ENCODE assay signal across 14 cellular contexts in the genomic region with DNA sequence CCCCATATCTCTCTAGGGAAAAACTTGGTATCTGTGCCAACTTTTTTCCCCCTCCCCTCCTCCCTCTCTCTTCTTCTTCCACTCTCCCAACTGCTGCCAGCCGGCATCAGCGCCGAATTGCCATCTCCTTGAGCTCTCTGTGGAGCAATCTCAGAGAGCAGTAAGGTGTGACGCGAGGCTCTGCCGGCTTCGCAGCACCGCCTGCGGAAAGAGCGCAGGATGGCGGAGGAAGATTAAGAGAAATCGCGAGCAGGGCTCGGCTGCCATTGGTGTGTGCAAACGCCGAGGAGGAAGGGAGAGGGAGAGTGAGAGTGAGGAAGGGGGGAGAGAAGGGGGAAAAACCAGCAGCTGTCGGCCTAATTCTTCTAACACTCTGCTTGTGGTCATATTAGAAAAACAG.
A peak's percentile ranks its signal among the peaks of the same experiment; 100 is the strongest.
DNase-seq lines count a peak whose midpoint lies in the region; TF ChIP-seq lines count a peak whose summit lies in the region.
"Had no signal": no experiment of that assay in that cellular context is flagged by ENCODE, and none has a peak within 500 bp of the region (broad histone marks: within the 10 kb centered on the region; RNA-seq: fewer than 3 reads in every experiment).

No MANE protein-coding gene starts in this region.

- H3K4me2 ChIP-seq in MM.1S (ENCODE audit: low read depth, low read length): no peak overlapping the region

- no peak overlapping the region for H3K9ac ChIP-seq in MM.1S (ENCODE audit: low read length)
- H3K9ac ChIP-seq: parathyroid adenoma had no signal

- peaks cover 25% of the 10 kb centered on the region for H3K36me3 ChIP-seq in WERI-Rb-1
- H3K36me3 ChIP-seq in MM.1S (replicated peaks; ENCODE audit: insufficient read depth, low read length): no peaks in the 10 kb centered on the region

- no peak overlapping the region for H2AFZ ChIP-seq in MM.1S (ENCODE audit: low read length)
- H2AFZ ChIP-seq: parathyroid adenoma had no signal

- H3K4me3 ChIP-seq in WERI-Rb-1 (ENCODE audit: low read depth, low read length): no peak overlapping the region
- no peak overlapping the region for H3K4me3 ChIP-seq in MM.1S (ENCODE audit: low read length)
- H3K4me3 ChIP-seq: left lung had no signal

- no peaks in the 10 kb centered on the region for H3K27me3 ChIP-seq in WERI-Rb-1 (ENCODE audit: insufficient read depth, low read depth, severe bottlenecking)
- H3K27me3 ChIP-seq in MM.1S (replicated peaks; ENCODE audit: insufficient read depth, low read length): no peaks in the 10 kb centered on the region
- H3K27me3 ChIP-seq: left lung had no signal

- TF ChIP-seq CTCF in WERI-Rb-1 (IDR thresholded peaks at IDR 0.05; ENCODE audit: low read depth, low read length): no peak
- TF ChIP-seq CTCF in MM.1S (IDR thresholded peaks at IDR 0.05; ENCODE audit: low read length): no peak

- DNase-seq in Ammon's horn (ENCODE audit: low spot score) (peak; percentile 39), NCI-H1105 treated with DMSO at 0.1 percent for 48 hours (lab: John Stamatoyannopoulos, UW) (peak; percentile 61), WERI-Rb-1 (peak; percentile 93), iPS-NIHi11 (ENCODE audit: low spot score) (peak; percentile 31), midbrain (lab: John Stamatoyannopoulos, UW) (no peak), MM.1S (no peak), GDM1 (lab: John Stamatoyannopoulos, UW) (no peak)
- DNase-seq in central memory CD4-positive, alpha-beta T cell: no peak
- DNase-seq: activated CD4-positive, CD25-positive, alpha-beta regulatory T cell; activated T-cell treated with anti-CD3 and anti-CD28 coated beads, Interleukin-2, amount 50 U/mL, for 4 hours; left lung; SHP77 treated with DMSO at 0.1 percent for 48 hours; stimulated activated CD4-positive, alpha-beta T cell treated with anti-CD3 and anti-CD28 coated beads, Interleukin-4, amount 100 ng/mL, for 4 hours had no signal

- H3K27ac ChIP-seq in WERI-Rb-1 (no peak overlapping the region), MM.1S (ENCODE audit: low read length) (no peak overlapping the region)
- H3K27ac ChIP-seq: left lung, parathyroid adenoma had no signal

- H3K9me2 ChIP-seq in MM.1S (replicated peaks; ENCODE audit: insufficient read depth, low read length): no peaks in the 10 kb centered on the region

- H3K9me3 ChIP-seq in WERI-Rb-1 (ENCODE audit: severe bottlenecking): no peaks in the 10 kb centered on the region
- H3K9me3 ChIP-seq in MM.1S (replicated peaks; ENCODE audit: insufficient read depth, low read length): no peaks in the 10 kb centered on the region
- H3K9me3 ChIP-seq: left lung had no signal

- no peaks in the 10 kb centered on the region for H3F3A ChIP-seq in MM.1S (ENCODE audit: insufficient read depth, low read length)

- no peaks in the 10 kb centered on the region for H4K20me1 ChIP-seq in MM.1S (ENCODE audit: insufficient read depth, low read length)

- H3K4me1 ChIP-seq in MM.1S (ENCODE audit: low read length): no peaks in the 10 kb centered on the region
- H3K4me1 ChIP-seq: left lung, parathyroid adenoma had no signal

- H3K79me2 ChIP-seq in MM.1S (ENCODE audit: low read length): no peaks in the 10 kb centered on the region
- H3K79me2 ChIP-seq: parathyroid adenoma had no signal

Comparison
In these comparisons a context has a peak if more than half of its experiments do, and no peak if none do; other contexts are left out.
1. DNase-seq: peak in Ammon's horn (single experiment), NCI-H1105 treated with DMSO at 0.1 percent for 48 hours (single experiment), WERI-Rb-1 (single experiment) and iPS-NIHi11 (single experiment); none in central memory CD4-positive, alpha-beta T cell (single experiment), midbrain (single experiment), MM.1S (single experiment) and GDM1 (single experiment).